17 cellular contexts compared by ENCODE assay signal in the genomic region with DNA sequence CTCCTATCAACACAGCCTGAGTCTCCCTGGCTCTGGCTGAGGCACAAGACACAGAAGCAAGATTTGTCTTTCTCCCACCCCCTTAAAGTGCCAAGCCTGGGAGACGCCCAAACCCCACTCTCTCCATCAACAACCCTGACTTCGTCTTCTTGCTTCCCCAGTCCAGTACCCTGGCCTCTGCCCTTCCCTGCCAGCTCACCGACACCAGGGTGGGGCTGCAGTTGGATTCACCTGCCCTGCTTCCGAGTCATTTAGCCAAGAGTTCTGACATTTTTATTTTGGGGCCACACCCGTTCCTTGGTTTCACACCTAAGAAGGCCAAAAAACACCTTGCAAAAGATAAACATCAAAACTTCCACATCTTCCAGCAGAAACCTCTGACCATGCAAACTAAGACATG. TPM values are rescaled to one million over a fixed set of nuclear protein-coding genes. Genes with fewer than 3 reads are reported as not detected.
DNase-seq lines count a peak whose midpoint lies in the region; ATAC-seq and TF ChIP-seq lines count a peak whose summit lies in the region.
"Had no signal": no experiment of that assay in that cellular context is flagged by ENCODE, and none has a peak within 500 bp of the region (broad histone marks: within the 10 kb centered on the region; RNA-seq: fewer than 3 reads in every experiment).

No MANE protein-coding gene starts in this region.

- H3K79me2 ChIP-seq in OCI-LY1 (ENCODE audit: insufficient read depth, low read length) = no peaks in the 10 kb centered on the region

- no peak for DNase-seq in activated CD4-positive, alpha-beta T cell treated with anti-CD3 and anti-CD28 coated beads, Interleukin-2, amount 10 ng/mL, durations not matched to agents 24 days and 14 days
- DNase-seq in activated CD4-positive, alpha-beta T cell treated with anti-CD3 and anti-CD28 coated beads for 36 hours = no peak
- peak; percentile 65 to 79 for DNase-seq in erythroblast (lab: John Stamatoyannopoulos, UW)
- no peak for DNase-seq in neural crest cell (ENCODE audit: low read depth, low spot score)
- DNase-seq in activated gamma-delta T cell (lab: John Stamatoyannopoulos, UW) = no peak
- DNase-seq in DMS79 treated with DMSO at 0.1 percent for 48 hours (lab: John Stamatoyannopoulos, UW) = no peak
- DNase-seq in germinal center (ENCODE audit: low spot score) = no peak
- DNase-seq: activated CD4-positive, alpha-beta T cell treated with anti-CD3 and anti-CD28 coated beads, Interleukin-2, amount 50 U/mL, for 4 hours; activated gamma-delta T cell treated with Interleukin-2 at 50 U/mL for 16 hours; EL; NCI-H2081 treated with DMSO at 0.1 percent for 48 hours; NCI-H524 treated with DMSO at 0.1 percent for 48 hours; SIG-M5; stimulated activated CD4-positive, alpha-beta T cell treated with anti-CD3 and anti-CD28 coated beads, Interleukin-4, amount 100 ng/mL, for 4 hours; upper lobe of right lung had no signal

- H3K27me3 Mint-ChIP-seq in activated CD4-positive, alpha-beta T cell treated with anti-CD3 and anti-CD28 coated beads, Interleukin-2, amount 10 ng/mL, durations not matched to agents 24 days and 14 days = no peaks in the 10 kb centered on the region
- H3K27me3 Mint-ChIP-seq in activated CD4-positive, alpha-beta T cell treated with anti-CD3 and anti-CD28 coated beads for 36 hours = no peaks in the 10 kb centered on the region
- H3K27me3 Mint-ChIP-seq in neural crest cell (ENCODE audit: low read depth) = no peaks in the 10 kb centered on the region

- H3K36me3 ChIP-seq in OCI-LY1 (ENCODE audit: insufficient read depth, low read length) = no peaks in the 10 kb centered on the region

- ATAC-seq in activated CD4-positive, alpha-beta T cell treated with anti-CD3 and anti-CD28 coated beads for 36 hours = no peak

- no peaks in the 10 kb centered on the region for H3K9me3 ChIP-seq in OCI-LY1 (ENCODE audit: low read length)
- H3K9me3 ChIP-seq: upper lobe of right lung had no signal

- TF ChIP-seq CTCF in OCI-LY1 (IDR thresholded peaks at IDR 0.05; ENCODE audit: low read length) (no peak), neural crest cell (conservative IDR thresholded peaks at IDR 0.05) (no peak)

- peak overlapping the region; percentile 21 for H3K27ac Mint-ChIP-seq in activated CD4-positive, alpha-beta T cell treated with anti-CD3 and anti-CD28 coated beads, Interleukin-2, amount 10 ng/mL, durations not matched to agents 24 days and 14 days
- H3K27ac Mint-ChIP-seq in activated CD4-positive, alpha-beta T cell treated with anti-CD3 and anti-CD28 coated beads for 36 hours = no peak overlapping the region
- peak overlapping the region; percentile 29 for H3K27ac Mint-ChIP-seq in neural crest cell (ENCODE audit: unreplicated experiment)

- H3K4me1 Mint-ChIP-seq in activated CD4-positive, alpha-beta T cell treated with anti-CD3 and anti-CD28 coated beads, Interleukin-2, amount 10 ng/mL, durations not matched to agents 24 days and 14 days = peaks cover 17% of the 10 kb centered on the region
- peaks cover 12% of the 10 kb centered on the region for H3K4me1 Mint-ChIP-seq in activated CD4-positive, alpha-beta T cell treated with anti-CD3 and anti-CD28 coated beads for 36 hours
- H3K4me1 Mint-ChIP-seq in neural crest cell = no peaks in the 10 kb centered on the region

- POLR2A ChIA-PET in activated CD4-positive, alpha-beta T cell treated with anti-CD3 and anti-CD28 coated beads for 36 hours (lab: Charles Lee) = interaction anchor here (0.5 kb wide), 1 partner anchor 132 kb away, joined by 3 read pairs; no protein-coding TSS in a partner anchor

- H3K27ac ChIP-seq in OCI-LY1 (ENCODE audit: low read depth, low read length, poor library complexity, severe bottlenecking) = peak overlapping the region; percentile 53
- H3K27ac ChIP-seq: parathyroid adenoma, upper lobe of right lung had no signal

- H3K9ac ChIP-seq in OCI-LY1 (ENCODE audit: low read length) = no peak overlapping the region
- H3K9ac ChIP-seq: parathyroid adenoma had no signal

- no peak overlapping the region for H3K4me3 ChIP-seq in OCI-LY1 (ENCODE audit: low read depth, low read length, poor library complexity, severe bottlenecking)
- H3K4me3 ChIP-seq: upper lobe of right lung had no signal

- no peak for TF ChIP-seq POLR2A in erythroblast (IDR thresholded peaks at IDR 0.05; ENCODE audit: low read length)

- H3K4me1 ChIP-seq in OCI-LY1 (ENCODE audit: insufficient read depth, low read length, severe bottlenecking) = peaks cover 13% of the 10 kb centered on the region
- H3K4me1 ChIP-seq: upper lobe of right lung had no signal

- no peaks in the 10 kb centered on the region for H4K20me1 ChIP-seq in OCI-LY1 (ENCODE audit: insufficient read depth, low read length)

- no peak overlapping the region for H3K4me3 Mint-ChIP-seq in activated CD4-positive, alpha-beta T cell treated with anti-CD3 and anti-CD28 coated beads, Interleukin-2, amount 10 ng/mL, durations not matched to agents 24 days and 14 days
- no peak overlapping the region for H3K4me3 Mint-ChIP-seq in activated CD4-positive, alpha-beta T cell treated with anti-CD3 and anti-CD28 coated beads for 36 hours
- no peak overlapping the region for H3K4me3 Mint-ChIP-seq in neural crest cell

- no peak overlapping the region for H2AFZ ChIP-seq in OCI-LY1 (ENCODE audit: low read length)
- H2AFZ ChIP-seq: parathyroid adenoma had no signal

- intact Hi-C loops in activated CD4-positive, alpha-beta T cell treated with anti-CD3 and anti-CD28 coated beads, Interleukin-2, amount 10 ng/mL, durations not matched to agents 24 days and 14 days (cut with micrococcal nuclease) = no loop called here
- intact Hi-C loops in activated CD4-positive, alpha-beta T cell treated with anti-CD3 and anti-CD28 coated beads for 36 hours (cut with DNase I, micrococcal nuclease) = no loop called here

- no peaks in the 10 kb centered on the region for H3K9me3 Mint-ChIP-seq in activated CD4-positive, alpha-beta T cell treated with anti-CD3 and anti-CD28 coated beads, Interleukin-2, amount 10 ng/mL, durations not matched to agents 24 days and 14 days
- H3K9me3 Mint-ChIP-seq in activated CD4-positive, alpha-beta T cell treated with anti-CD3 and anti-CD28 coated beads for 36 hours (ENCODE audit: low read depth) = no peaks in the 10 kb centered on the region
- H3K9me3 Mint-ChIP-seq in neural crest cell = no peaks in the 10 kb centered on the region

- H3K36me3 Mint-ChIP-seq in activated CD4-positive, alpha-beta T cell treated with anti-CD3 and anti-CD28 coated beads, Interleukin-2, amount 10 ng/mL, durations not matched to agents 24 days and 14 days (ENCODE audit: low read depth) = peaks cover 6% of the 10 kb centered on the region
- peaks cover 4% of the 10 kb centered on the region for H3K36me3 Mint-ChIP-seq in activated CD4-positive, alpha-beta T cell treated with anti-CD3 and anti-CD28 coated beads for 36 hours (ENCODE audit: low read depth)
- H3K36me3 Mint-ChIP-seq in neural crest cell (ENCODE audit: low read depth) = peaks cover 4% of the 10 kb centered on the region

- CTCF ChIA-PET in activated CD4-positive, alpha-beta T cell treated with anti-CD3 and anti-CD28 coated beads for 36 hours (lab: Charles Lee) = interaction anchor here (0.7 to 3.0 kb wide), 4 partner anchors 40 to 866 kb away, joined by 3 to 12 read pairs (median 3); no protein-coding TSS in a partner anchor

- H3K9me2 ChIP-seq in OCI-LY1 (ENCODE audit: low read depth, low read length) = no peaks in the 10 kb centered on the region

- H3K4me2 ChIP-seq in OCI-LY1 (ENCODE audit: low read length) = no peak overlapping the region

- no peaks in the 10 kb centered on the region for H3K27me3 ChIP-seq in OCI-LY1 (ENCODE audit: insufficient read depth, low read length)
- H3K27me3 ChIP-seq: upper lobe of right lung had no signal

- no peaks in the 10 kb centered on the region for H3F3A ChIP-seq in OCI-LY1 (ENCODE audit: insufficient read depth, low read length)

RNA-seq across cellular contexts. Expression of a gene that starts 41.7 kb away (rescaled TPM):
- total RNA-seq in activated CD4-positive, alpha-beta T cell treated with anti-CD3 and anti-CD28 coated beads, Interleukin-2, amount 10 ng/mL, durations not matched to agents 24 days and 14 days = 16.2 and 18.3 TPM in 2 replicates
- total RNA-seq in activated CD4-positive, alpha-beta T cell treated with anti-CD3 and anti-CD28 coated beads for 36 hours = 10 to 100 TPM in 1 of 2 experiments, 1 to 10 TPM in 1; 8.7 to 11.5 TPM
- 33.8 and 34.3 TPM in 2 replicates for total RNA-seq in neural crest cell

RNA-seq across cellular contexts. Expression of a gene that starts 45.5 kb away (rescaled TPM):
- total RNA-seq in activated CD4-positive, alpha-beta T cell treated with anti-CD3 and anti-CD28 coated beads, Interleukin-2, amount 10 ng/mL, durations not matched to agents 24 days and 14 days = 18.2 and 18.6 TPM in 2 replicates
- total RNA-seq in activated CD4-positive, alpha-beta T cell treated with anti-CD3 and anti-CD28 coated beads for 36 hours = 10 to 100 TPM; 15.6 to 18.0 TPM
- total RNA-seq in neural crest cell = 21.7 and 22.1 TPM in 2 replicates

RNA-seq across cellular contexts. Expression of a gene that starts 45.9 kb away (rescaled TPM):
- 0.65 and 0.80 TPM in 2 replicates for total RNA-seq in activated CD4-positive, alpha-beta T cell treated with anti-CD3 and anti-CD28 coated beads, Interleukin-2, amount 10 ng/mL, durations not matched to agents 24 days and 14 days
- total RNA-seq in activated CD4-positive, alpha-beta T cell treated with anti-CD3 and anti-CD28 coated beads for 36 hours = 1 to 10 TPM in 1 of 2 experiments, under 1 TPM in 1; 0.62 to 1.1 TPM
- total RNA-seq in neural crest cell = 6.6 and 7.5 TPM in 2 replicates

Comparison
In these comparisons a context has a peak if more than half of its experiments do, and no peak if none do; other contexts are left out.
1. DNase-seq: peak in erythroblast (2 of 2); none in activated CD4-positive, alpha-beta T cell treated with anti-CD3 and anti-CD28 coated beads, Interleukin-2, amount 10 ng/mL, durations not matched to agents 24 days and 14 days (single experiment), activated CD4-positive, alpha-beta T cell treated with anti-CD3 and anti-CD28 coated beads for 36 hours (single experiment), neural crest cell (single experiment), activated gamma-delta T cell (single experiment), DMS79 treated with DMSO at 0.1 percent for 48 hours (single experiment) and germinal center (single experiment).